In genomic region chrX:123731987-123732678, GRCh38 we compare ENCODE assay signal across 8 cellular contexts. TPM values are rescaled to one million over a fixed set of nuclear protein-coding genes. Genes with fewer than 3 reads are reported as not detected.
A peak's percentile ranks its signal among the peaks of the same experiment; 100 is the strongest.
DNase-seq lines count a peak whose midpoint lies in the region; ATAC-seq and TF ChIP-seq lines count a peak whose summit lies in the region.

No MANE protein-coding gene starts in this region.

- peaks cover 6 to 46% (median 43%) of the 10 kb centered on the region in 4 donors for H3K4me1 Mint-ChIP-seq in naive thymus-derived CD8-positive, alpha-beta T cell

- H3K9me3 Mint-ChIP-seq in naive thymus-derived CD8-positive, alpha-beta T cell: no peaks in the 10 kb centered on the region

- ATAC-seq in HG03066 (IDR thresholded peaks at IDR 0.05; ENCODE audit: low read depth, unreplicated experiment) (peak; percentile 23), HG03565 (IDR thresholded peaks at IDR 0.05; ENCODE audit: unreplicated experiment) (no peak)
- ATAC-seq in naive thymus-derived CD8-positive, alpha-beta T cell: peak; percentile 27 to 28

- peak overlapping the region; percentile 89 to 97 (median 94) for H3K27ac Mint-ChIP-seq in naive thymus-derived CD8-positive, alpha-beta T cell

- peak overlapping the region; percentile 92 to 98 (median 94) for H3K4me3 Mint-ChIP-seq in naive thymus-derived CD8-positive, alpha-beta T cell

- H3K4me3 ChIP-seq in GM12864 (ENCODE audit: low read depth, low read length): peak overlapping the region; percentile 69

- POLR2A ChIA-PET in naive thymus-derived CD8-positive, alpha-beta T cell (lab: Charles Lee): interaction anchor here (1.0 kb wide), 1 partner anchor 128 kb away, joined by 5 read pairs; the partner anchor contains the start of gene XIAP

- no peak for TF ChIP-seq CTCF in GM12864 (IDR thresholded peaks at IDR 0.05; ENCODE audit: low read depth, low read length, missing control alignments)

- no peaks in the 10 kb centered on the region for H3K27me3 Mint-ChIP-seq in naive thymus-derived CD8-positive, alpha-beta T cell

- DNase-seq in A172 (ENCODE audit: low spot score): peak; percentile 7
- no peak for DNase-seq in GM12864 (ENCODE audit: low read depth)
- peak; percentile 21 for DNase-seq in UCSD-AML1 (lab: John Stamatoyannopoulos, UW; ENCODE audit: unreplicated experiment)
- DNase-seq in epithelial cell of prostate (ENCODE audit: low read depth, low spot score): no peak
- DNase-seq in naive thymus-derived CD8-positive, alpha-beta T cell: peak in 4 of 10 donors; percentile 1 to 7 (median 2)
- no peak for DNase-seq in OCI-M2 (lab: John Stamatoyannopoulos, UW; ENCODE audit: unreplicated experiment)

- peak overlapping the region; percentile 67 for H3K27ac ChIP-seq in epithelial cell of prostate

- H3K36me3 Mint-ChIP-seq in naive thymus-derived CD8-positive, alpha-beta T cell: peaks cover 0 to 2% (median 0%) of the 10 kb centered on the region in 3 donors

RNA-seq across cellular contexts. Expression of gene THOC2, which starts 0.7 kb away (rescaled TPM):
- 25.4 and 33.1 TPM in 2 replicates for total RNA-seq in A172 (2014; rRNA removed; shearing (Covaris generic))
- total RNA-seq in naive thymus-derived CD8-positive, alpha-beta T cell: 100 to 1,000 TPM; 105 to 117 TPM
- 10 to 100 TPM; 30.9 to 41.9 (median 34.5) TPM for polyA plus RNA-seq in naive thymus-derived CD8-positive, alpha-beta T cell

Comparison
In these comparisons a context has a peak if more than half of its experiments do, and no peak if none do; other contexts are left out.
1. DNase-seq: peak in A172 (single experiment) and UCSD-AML1 (single experiment); none in GM12864 (single experiment), epithelial cell of prostate (single experiment) and OCI-M2 (single experiment).